Comparison of ENCODE assay signal across 1 cellular context in the genomic region with DNA sequence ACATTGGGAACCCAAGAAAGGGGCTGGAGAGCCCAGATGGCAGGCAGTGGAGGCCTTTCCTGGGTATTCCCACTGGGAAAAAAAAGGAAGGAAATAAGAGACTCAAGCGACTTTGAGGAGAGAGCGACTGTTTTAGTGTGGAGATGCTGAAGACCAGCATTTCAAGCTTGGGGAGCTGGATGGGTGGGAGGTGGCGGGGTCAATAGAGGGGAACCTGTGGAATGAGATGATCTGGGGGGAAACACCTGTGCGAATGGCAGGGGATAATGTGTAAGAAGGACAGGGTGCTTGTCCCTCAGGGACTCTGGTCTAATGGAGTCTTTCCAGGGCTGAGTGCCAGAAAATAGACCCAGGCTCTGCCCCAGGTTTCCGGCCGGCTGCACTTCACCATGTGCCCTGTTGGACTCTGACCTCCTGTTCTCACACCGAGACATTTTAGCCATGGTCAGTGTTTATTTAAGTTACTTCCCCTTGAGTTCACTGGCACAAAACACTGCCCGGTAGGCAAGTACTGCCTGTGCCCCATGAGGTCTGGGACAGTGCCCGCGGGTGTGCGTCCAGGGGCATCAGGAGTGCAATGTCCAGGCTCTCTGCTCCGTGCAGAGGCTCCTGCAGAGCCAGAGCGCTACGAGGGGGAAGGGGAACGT.
TF ChIP-seq lines count a peak whose summit lies in the region.

No MANE protein-coding gene starts in this region.

TF ChIP-seq in HepG2, 621 proteins besides CTCF, POLR2A, EP300 and RAD21 (continued from another document and continues in another):
- TF ChIP-seq, protein P1, sequence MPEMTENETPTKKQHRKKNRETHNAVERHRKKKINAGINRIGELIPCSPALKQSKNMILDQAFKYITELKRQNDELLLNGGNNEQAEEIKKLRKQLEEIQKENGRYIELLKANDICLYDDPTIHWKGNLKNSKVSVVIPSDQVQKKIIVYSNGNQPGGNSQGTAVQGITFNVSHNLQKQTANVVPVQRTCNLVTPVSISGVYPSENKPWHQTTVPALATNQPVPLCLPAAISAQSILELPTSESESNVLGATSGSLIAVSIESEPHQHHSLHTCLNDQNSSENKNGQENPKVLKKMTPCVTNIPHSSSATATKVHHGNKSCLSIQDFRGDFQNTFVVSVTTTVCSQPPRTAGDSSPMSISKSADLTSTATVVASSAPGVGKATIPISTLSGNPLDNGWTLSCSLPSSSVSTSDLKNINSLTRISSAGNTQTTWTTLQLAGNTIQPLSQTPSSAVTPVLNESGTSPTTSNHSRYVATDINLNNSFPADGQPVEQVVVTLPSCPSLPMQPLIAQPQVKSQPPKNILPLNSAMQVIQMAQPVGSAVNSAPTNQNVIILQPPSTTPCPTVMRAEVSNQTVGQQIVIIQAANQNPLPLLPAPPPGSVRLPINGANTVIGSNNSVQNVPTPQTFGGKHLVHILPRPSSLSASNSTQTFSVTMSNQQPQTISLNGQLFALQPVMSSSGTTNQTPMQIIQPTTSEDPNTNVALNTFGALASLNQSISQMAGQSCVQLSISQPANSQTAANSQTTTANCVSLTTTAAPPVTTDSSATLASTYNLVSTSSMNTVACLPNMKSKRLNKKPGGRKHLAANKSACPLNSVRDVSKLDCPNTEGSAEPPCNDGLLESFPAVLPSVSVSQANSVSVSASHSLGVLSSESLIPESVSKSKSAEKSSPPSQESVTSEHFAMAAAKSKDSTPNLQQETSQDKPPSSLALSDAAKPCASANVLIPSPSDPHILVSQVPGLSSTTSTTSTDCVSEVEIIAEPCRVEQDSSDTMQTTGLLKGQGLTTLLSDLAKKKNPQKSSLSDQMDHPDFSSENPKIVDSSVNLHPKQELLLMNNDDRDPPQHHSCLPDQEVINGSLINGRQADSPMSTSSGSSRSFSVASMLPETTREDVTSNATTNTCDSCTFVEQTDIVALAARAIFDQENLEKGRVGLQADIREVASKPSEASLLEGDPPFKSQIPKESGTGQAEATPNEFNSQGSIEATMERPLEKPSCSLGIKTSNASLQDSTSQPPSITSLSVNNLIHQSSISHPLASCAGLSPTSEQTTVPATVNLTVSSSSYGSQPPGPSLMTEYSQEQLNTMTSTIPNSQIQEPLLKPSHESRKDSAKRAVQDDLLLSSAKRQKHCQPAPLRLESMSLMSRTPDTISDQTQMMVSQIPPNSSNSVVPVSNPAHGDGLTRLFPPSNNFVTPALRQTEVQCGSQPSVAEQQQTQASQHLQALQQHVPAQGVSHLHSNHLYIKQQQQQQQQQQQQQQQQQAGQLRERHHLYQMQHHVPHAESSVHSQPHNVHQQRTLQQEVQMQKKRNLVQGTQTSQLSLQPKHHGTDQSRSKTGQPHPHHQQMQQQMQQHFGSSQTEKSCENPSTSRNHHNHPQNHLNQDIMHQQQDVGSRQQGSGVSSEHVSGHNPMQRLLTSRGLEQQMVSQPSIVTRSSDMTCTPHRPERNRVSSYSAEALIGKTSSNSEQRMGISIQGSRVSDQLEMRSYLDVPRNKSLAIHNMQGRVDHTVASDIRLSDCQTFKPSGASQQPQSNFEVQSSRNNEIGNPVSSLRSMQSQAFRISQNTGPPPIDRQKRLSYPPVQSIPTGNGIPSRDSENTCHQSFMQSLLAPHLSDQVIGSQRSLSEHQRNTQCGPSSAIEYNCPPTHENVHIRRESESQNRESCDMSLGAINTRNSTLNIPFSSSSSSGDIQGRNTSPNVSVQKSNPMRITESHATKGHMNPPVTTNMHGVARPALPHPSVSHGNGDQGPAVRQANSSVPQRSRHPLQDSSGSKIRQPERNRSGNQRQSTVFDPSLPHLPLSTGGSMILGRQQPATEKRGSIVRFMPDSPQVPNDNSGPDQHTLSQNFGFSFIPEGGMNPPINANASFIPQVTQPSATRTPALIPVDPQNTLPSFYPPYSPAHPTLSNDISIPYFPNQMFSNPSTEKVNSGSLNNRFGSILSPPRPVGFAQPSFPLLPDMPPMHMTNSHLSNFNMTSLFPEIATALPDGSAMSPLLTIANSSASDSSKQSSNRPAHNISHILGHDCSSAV (CRISPR knock-in tag; IDR thresholded peaks at IDR 0.05; ENCODE audit: borderline replicate concordance) = no peak
- TF ChIP-seq TBP (CRISPR knock-in tag; IDR thresholded peaks at IDR 0.05) (no peak), ZNF10 (CRISPR knock-in tag; IDR thresholded peaks at IDR 0.05; ENCODE audit: borderline replicate concordance, low read depth) (no peak), ZNF713 (CRISPR knock-in tag; IDR thresholded peaks at IDR 0.05) (no peak), SMAD1 (CRISPR knock-in tag; IDR thresholded peaks at IDR 0.05; ENCODE audit: borderline replicate concordance, low read depth) (no peak), CHD2 (IDR thresholded peaks at IDR 0.05; ENCODE audit: low read depth, low read length) (no peak), HNF4A (CRISPR knock-in tag; IDR thresholded peaks at IDR 0.05) (peak; percentile 97), ZNF333 (CRISPR knock-in tag; IDR thresholded peaks at IDR 0.05; ENCODE audit: borderline replicate concordance) (no peak), FLYWCH1 (CRISPR knock-in tag; IDR thresholded peaks at IDR 0.05) (no peak), ZNF674 (CRISPR knock-in tag; IDR thresholded peaks at IDR 0.05; ENCODE audit: low read depth) (no peak), SNRNP70 (IDR thresholded peaks at IDR 0.05; ENCODE audit: low read depth, low read length) (no peak), ZNF484 (CRISPR knock-in tag; IDR thresholded peaks at IDR 0.05; ENCODE audit: borderline replicate concordance, low read depth) (no peak)
- TF ChIP-seq, protein P2, sequence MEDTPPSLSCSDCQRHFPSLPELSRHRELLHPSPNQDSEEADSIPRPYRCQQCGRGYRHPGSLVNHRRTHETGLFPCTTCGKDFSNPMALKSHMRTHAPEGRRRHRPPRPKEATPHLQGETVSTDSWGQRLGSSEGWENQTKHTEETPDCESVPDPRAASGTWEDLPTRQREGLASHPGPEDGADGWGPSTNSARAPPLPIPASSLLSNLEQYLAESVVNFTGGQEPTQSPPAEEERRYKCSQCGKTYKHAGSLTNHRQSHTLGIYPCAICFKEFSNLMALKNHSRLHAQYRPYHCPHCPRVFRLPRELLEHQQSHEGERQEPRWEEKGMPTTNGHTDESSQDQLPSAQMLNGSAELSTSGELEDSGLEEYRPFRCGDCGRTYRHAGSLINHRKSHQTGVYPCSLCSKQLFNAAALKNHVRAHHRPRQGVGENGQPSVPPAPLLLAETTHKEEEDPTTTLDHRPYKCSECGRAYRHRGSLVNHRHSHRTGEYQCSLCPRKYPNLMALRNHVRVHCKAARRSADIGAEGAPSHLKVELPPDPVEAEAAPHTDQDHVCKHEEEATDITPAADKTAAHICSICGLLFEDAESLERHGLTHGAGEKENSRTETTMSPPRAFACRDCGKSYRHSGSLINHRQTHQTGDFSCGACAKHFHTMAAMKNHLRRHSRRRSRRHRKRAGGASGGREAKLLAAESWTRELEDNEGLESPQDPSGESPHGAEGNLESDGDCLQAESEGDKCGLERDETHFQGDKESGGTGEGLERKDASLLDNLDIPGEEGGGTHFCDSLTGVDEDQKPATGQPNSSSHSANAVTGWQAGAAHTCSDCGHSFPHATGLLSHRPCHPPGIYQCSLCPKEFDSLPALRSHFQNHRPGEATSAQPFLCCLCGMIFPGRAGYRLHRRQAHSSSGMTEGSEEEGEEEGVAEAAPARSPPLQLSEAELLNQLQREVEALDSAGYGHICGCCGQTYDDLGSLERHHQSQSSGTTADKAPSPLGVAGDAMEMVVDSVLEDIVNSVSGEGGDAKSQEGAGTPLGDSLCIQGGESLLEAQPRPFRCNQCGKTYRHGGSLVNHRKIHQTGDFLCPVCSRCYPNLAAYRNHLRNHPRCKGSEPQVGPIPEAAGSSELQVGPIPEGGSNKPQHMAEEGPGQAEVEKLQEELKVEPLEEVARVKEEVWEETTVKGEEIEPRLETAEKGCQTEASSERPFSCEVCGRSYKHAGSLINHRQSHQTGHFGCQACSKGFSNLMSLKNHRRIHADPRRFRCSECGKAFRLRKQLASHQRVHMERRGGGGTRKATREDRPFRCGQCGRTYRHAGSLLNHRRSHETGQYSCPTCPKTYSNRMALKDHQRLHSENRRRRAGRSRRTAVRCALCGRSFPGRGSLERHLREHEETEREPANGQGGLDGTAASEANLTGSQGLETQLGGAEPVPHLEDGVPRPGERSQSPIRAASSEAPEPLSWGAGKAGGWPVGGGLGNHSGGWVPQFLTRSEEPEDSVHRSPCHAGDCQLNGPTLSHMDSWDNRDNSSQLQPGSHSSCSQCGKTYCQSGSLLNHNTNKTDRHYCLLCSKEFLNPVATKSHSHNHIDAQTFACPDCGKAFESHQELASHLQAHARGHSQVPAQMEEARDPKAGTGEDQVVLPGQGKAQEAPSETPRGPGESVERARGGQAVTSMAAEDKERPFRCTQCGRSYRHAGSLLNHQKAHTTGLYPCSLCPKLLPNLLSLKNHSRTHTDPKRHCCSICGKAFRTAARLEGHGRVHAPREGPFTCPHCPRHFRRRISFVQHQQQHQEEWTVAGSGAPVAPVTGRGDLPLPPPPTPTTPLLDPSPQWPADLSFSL (CRISPR knock-in tag; IDR thresholded peaks at IDR 0.05) = no peak
- TF ChIP-seq, protein P3, sequence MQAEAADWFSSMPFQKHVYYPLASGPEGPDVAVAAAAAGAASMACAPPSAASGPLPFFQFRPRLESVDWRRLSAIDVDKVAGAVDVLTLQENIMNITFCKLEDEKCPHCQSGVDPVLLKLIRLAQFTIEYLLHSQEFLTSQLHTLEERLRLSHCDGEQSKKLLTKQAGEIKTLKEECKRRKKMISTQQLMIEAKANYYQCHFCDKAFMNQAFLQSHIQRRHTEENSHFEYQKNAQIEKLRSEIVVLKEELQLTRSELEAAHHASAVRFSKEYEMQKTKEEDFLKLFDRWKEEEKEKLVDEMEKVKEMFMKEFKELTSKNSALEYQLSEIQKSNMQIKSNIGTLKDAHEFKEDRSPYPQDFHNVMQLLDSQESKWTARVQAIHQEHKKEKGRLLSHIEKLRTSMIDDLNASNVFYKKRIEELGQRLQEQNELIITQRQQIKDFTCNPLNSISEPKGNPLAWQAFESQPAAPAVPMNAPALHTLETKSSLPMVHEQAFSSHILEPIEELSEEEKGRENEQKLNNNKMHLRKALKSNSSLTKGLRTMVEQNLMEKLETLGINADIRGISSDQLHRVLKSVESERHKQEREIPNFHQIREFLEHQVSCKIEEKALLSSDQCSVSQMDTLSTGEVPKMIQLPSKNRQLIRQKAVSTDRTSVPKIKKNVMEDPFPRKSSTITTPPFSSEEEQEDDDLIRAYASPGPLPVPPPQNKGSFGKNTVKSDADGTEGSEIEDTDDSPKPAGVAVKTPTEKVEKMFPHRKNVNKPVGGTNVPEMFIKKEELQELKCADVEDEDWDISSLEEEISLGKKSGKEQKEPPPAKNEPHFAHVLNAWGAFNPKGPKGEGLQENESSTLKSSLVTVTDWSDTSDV (CRISPR knock-in tag; IDR thresholded peaks at IDR 0.05) = 0 out of 2 replicates have a peak, but pooled peaks have one; percentile 18
- TF ChIP-seq, protein P4, sequence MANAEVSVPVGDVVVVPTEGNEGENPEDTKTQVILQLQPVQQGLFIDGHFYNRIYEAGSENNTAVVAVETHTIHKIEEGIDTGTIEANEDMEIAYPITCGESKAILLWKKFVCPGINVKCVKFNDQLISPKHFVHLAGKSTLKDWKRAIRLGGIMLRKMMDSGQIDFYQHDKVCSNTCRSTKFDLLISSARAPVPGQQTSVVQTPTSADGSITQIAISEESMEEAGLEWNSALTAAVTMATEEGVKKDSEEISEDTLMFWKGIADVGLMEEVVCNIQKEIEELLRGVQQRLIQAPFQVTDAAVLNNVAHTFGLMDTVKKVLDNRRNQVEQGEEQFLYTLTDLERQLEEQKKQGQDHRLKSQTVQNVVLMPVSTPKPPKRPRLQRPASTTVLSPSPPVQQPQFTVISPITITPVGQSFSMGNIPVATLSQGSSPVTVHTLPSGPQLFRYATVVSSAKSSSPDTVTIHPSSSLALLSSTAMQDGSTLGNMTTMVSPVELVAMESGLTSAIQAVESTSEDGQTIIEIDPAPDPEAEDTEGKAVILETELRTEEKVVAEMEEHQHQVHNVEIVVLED (CRISPR knock-in tag; IDR thresholded peaks at IDR 0.05; ENCODE audit: borderline replicate concordance) = no peak
- TF ChIP-seq, protein P5, sequence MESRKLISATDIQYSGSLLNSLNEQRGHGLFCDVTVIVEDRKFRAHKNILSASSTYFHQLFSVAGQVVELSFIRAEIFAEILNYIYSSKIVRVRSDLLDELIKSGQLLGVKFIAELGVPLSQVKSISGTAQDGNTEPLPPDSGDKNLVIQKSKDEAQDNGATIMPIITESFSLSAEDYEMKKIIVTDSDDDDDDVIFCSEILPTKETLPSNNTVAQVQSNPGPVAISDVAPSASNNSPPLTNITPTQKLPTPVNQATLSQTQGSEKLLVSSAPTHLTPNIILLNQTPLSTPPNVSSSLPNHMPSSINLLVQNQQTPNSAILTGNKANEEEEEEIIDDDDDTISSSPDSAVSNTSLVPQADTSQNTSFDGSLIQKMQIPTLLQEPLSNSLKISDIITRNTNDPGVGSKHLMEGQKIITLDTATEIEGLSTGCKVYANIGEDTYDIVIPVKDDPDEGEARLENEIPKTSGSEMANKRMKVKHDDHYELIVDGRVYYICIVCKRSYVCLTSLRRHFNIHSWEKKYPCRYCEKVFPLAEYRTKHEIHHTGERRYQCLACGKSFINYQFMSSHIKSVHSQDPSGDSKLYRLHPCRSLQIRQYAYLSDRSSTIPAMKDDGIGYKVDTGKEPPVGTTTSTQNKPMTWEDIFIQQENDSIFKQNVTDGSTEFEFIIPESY (CRISPR knock-in tag; IDR thresholded peaks at IDR 0.05) = no peak
- TF ChIP-seq, protein P6, sequence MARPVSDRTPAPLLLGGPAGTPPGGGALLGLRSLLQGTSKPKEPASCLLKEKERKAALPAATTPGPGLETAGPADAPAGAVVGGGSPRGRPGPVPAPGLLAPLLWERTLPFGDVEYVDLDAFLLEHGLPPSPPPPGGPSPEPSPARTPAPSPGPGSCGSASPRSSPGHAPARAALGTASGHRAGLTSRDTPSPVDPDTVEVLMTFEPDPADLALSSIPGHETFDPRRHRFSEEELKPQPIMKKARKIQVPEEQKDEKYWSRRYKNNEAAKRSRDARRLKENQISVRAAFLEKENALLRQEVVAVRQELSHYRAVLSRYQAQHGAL (CRISPR knock-in tag; IDR thresholded peaks at IDR 0.05; ENCODE audit: not compliant biosample characterization) = no peak
- TF ChIP-seq, protein P7, sequence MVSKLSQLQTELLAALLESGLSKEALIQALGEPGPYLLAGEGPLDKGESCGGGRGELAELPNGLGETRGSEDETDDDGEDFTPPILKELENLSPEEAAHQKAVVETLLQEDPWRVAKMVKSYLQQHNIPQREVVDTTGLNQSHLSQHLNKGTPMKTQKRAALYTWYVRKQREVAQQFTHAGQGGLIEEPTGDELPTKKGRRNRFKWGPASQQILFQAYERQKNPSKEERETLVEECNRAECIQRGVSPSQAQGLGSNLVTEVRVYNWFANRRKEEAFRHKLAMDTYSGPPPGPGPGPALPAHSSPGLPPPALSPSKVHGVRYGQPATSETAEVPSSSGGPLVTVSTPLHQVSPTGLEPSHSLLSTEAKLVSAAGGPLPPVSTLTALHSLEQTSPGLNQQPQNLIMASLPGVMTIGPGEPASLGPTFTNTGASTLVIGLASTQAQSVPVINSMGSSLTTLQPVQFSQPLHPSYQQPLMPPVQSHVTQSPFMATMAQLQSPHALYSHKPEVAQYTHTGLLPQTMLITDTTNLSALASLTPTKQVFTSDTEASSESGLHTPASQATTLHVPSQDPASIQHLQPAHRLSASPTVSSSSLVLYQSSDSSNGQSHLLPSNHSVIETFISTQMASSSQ (IDR thresholded peaks at IDR 0.05; ENCODE audit: low read depth) = no peak
- TF ChIP-seq, protein P7 (CRISPR knock-in tag; IDR thresholded peaks at IDR 0.05; ENCODE audit: borderline replicate concordance) = peak; percentile 33; the same call in 1 of the 2 replicates
